8 cellular contexts compared by ENCODE assay signal in genomic region chr9:127397722-127398647, GRCh38. TPM values are rescaled to one million over a fixed set of nuclear protein-coding genes. Genes with fewer than 3 reads are reported as not detected.
DNase-seq lines count a peak whose midpoint lies in the region; ATAC-seq and TF ChIP-seq lines count a peak whose summit lies in the region.

No MANE protein-coding gene starts in this region.

- peaks cover 28% of the 10 kb centered on the region for H4K20me1 ChIP-seq in neural progenitor cell (ENCODE audit: low read depth)

- peaks cover 10% of the 10 kb centered on the region for H3K4me1 Mint-ChIP-seq in neural progenitor cell

- peak overlapping the region; percentile 98 for H3K4me2 ChIP-seq in neural progenitor cell

- H3K9me3 ChIP-seq in neural progenitor cell (ENCODE audit: low read depth), result no peaks in the 10 kb centered on the region

- peaks cover 17% of the 10 kb centered on the region for H3K79me2 ChIP-seq in neural progenitor cell (ENCODE audit: low read depth)

- DNase-seq in ELF-1 (ENCODE audit: low read depth, low spot score), result peak; percentile 48
- DNase-seq in LoVo (ENCODE audit: low spot score), result peak; percentile 46
- DNase-seq in activated CD8-positive, alpha-beta memory T cell treated with anti-CD3 and anti-CD28 coated beads, Interleukin-2, amount 50 U/mL, for 48 hours, result peak; percentile 70
- DNase-seq in foreskin fibroblast, result peak; percentile 34 to 70
- DNase-seq in neural progenitor cell (ENCODE audit: low spot score), result peak; percentile 71
- no peak for DNase-seq in NOMO-1 treated with DMSO at 0.1 percent for 48 hours (lab: John Stamatoyannopoulos, UW; ENCODE audit: unreplicated experiment)
- no peak for DNase-seq in COLO829 (ENCODE audit: low spot score)
- DNase-seq in omental fat pad (ENCODE audit: low spot score), result no peak

- H3K27ac Mint-ChIP-seq in neural progenitor cell, result peak overlapping the region; percentile 69

- peak overlapping the region; percentile 90 for H3K4me3 Mint-ChIP-seq in neural progenitor cell

- TF ChIP-seq CTCF in foreskin fibroblast (IDR thresholded peaks at IDR 0.05; ENCODE audit: low read depth, low read length), result peak; percentile 43
- TF ChIP-seq CTCF in neural progenitor cell (IDR thresholded peaks at IDR 0.05), result peak; percentile 59
- TF ChIP-seq CTCF in omental fat pad (IDR thresholded peaks at IDR 0.05), result no peak

- H2AFZ ChIP-seq in neural progenitor cell (replicated peaks), result no peak overlapping the region

- peaks cover 6% of the 10 kb centered on the region for H3F3A ChIP-seq in neural progenitor cell (ENCODE audit: low read depth)

- no peak overlapping the region for H3K27ac ChIP-seq in neural progenitor cell

- H3K36me3 Mint-ChIP-seq in neural progenitor cell, result no peaks in the 10 kb centered on the region

- no peaks in the 10 kb centered on the region for H3K9me3 Mint-ChIP-seq in neural progenitor cell

- H3K4me1 ChIP-seq in neural progenitor cell, result peaks cover 7% of the 10 kb centered on the region

- peaks cover 16% of the 10 kb centered on the region for H3K27me3 ChIP-seq in neural progenitor cell

- no peaks in the 10 kb centered on the region for H3K36me3 ChIP-seq in neural progenitor cell

- ATAC-seq in omental fat pad (ENCODE audit: low FRiP score), result no peak

- peak overlapping the region; percentile 61 to 63 for H3K4me3 ChIP-seq in foreskin fibroblast (ENCODE audit: low read depth in 1 of 2, low read length in 2 of 2)
- peak overlapping the region; percentile 83 for H3K4me3 ChIP-seq in neural progenitor cell

- H3K9ac ChIP-seq in neural progenitor cell, result peak overlapping the region; percentile 55

- H3K27me3 Mint-ChIP-seq in neural progenitor cell (ENCODE audit: insufficient read depth, low read depth), result peaks cover 2% of the 10 kb centered on the region

RNA-seq across cellular contexts. Expression of gene SLC2A8, which starts 1.0 kb away (rescaled TPM):
- total RNA-seq in neural progenitor cell (ENCODE audit: low replicate concordance) (9.4 and 22.8 TPM in 2 replicates), omental fat pad (10 to 100 TPM; 12.2 to 28.0 (median 17.8) TPM)

RNA-seq across cellular contexts. Expression of gene ZNF79, which starts 26.2 kb away (rescaled TPM):
- total RNA-seq in neural progenitor cell (ENCODE audit: low replicate concordance) (6.7 and 7.3 TPM in 2 replicates), omental fat pad (10 to 100 TPM in 1 of 4 donors, 1 to 10 TPM in 3; 5.0 to 15.4 (median 6.3) TPM)

RNA-seq across cellular contexts. Expression of gene RPL12, which starts 53.2 kb away (rescaled TPM):
- total RNA-seq in neural progenitor cell (ENCODE audit: low replicate concordance) (2,064 and 2,640 TPM in 2 replicates), omental fat pad (1,000 to 10,000 TPM; 2,044 to 2,498 (median 2,365) TPM)

RNA-seq across cellular contexts. Expression of gene LRSAM1, which starts 53.3 kb away (rescaled TPM):
- total RNA-seq in neural progenitor cell (ENCODE audit: low replicate concordance) (6.7 and 14.2 TPM in 2 replicates), omental fat pad (10 to 100 TPM in 2 of 4 donors, 1 to 10 TPM in 2; 8.3 to 14.6 (median 10.8) TPM)

Comparison
In these comparisons a context has a peak if more than half of its experiments do, and no peak if none do; other contexts are left out.
1. DNase-seq: peak in ELF-1 (single experiment), LoVo (single experiment), activated CD8-positive, alpha-beta memory T cell treated with anti-CD3 and anti-CD28 coated beads, Interleukin-2, amount 50 U/mL, for 48 hours (single experiment), foreskin fibroblast (2 of 2) and neural progenitor cell (single experiment); none in NOMO-1 treated with DMSO at 0.1 percent for 48 hours (single experiment), COLO829 (single experiment) and omental fat pad (single experiment).
2. CTCF ChIP-seq: peak in foreskin fibroblast (single experiment) and neural progenitor cell (single experiment); none in omental fat pad (0 of 3).